ENCODE assay signal across 18 cellular contexts in the genomic region with DNA sequence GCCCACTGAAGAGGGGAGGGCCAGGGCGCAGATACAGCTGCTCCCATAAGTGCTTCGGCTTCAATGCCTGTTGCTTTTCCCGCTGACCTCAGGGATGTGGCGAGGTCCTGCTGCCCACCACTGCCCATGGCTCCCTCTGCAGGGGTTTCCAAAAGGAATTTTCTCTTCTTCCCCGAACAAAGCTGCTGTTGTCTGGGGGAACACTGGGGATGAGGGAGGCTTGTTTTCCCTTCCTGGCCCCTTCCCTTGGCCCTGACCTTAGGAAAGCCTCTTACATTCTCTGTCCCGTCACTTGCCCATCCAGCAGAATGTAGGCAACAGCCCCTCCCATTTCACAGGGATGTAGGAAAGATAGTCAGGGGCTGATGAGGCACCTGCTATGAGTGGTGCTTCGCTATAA. TPM values are rescaled to one million over a fixed set of nuclear protein-coding genes. Genes with fewer than 3 reads are reported as not detected.
DNase-seq lines count a peak whose midpoint lies in the region; ATAC-seq and TF ChIP-seq lines count a peak whose summit lies in the region.
"Had no signal": no experiment of that assay in that cellular context is flagged by ENCODE, and none has a peak within 500 bp of the region (broad histone marks: within the 10 kb centered on the region; RNA-seq: fewer than 3 reads in every experiment).

No MANE protein-coding gene starts in this region.

- peaks cover 28% of the 10 kb centered on the region for H3K36me3 ChIP-seq in CD4-positive, alpha-beta memory T cell (ENCODE audit: insufficient read depth, low read length)
- no peaks in the 10 kb centered on the region for H3K36me3 ChIP-seq in OCI-LY1 (ENCODE audit: insufficient read depth, low read length)
- H3K36me3 ChIP-seq: BE2C, breast epithelium, thoracic aorta had no signal

- peaks cover 69% of the 10 kb centered on the region for H3K4me1 ChIP-seq in CD4-positive, alpha-beta memory T cell (ENCODE audit: insufficient read depth, low read length)
- H3K4me1 ChIP-seq in OCI-LY1 (ENCODE audit: insufficient read depth, low read length, severe bottlenecking), result peaks cover 82% of the 10 kb centered on the region
- H3K4me1 ChIP-seq: BE2C had no signal

- H3F3A ChIP-seq in OCI-LY1 (ENCODE audit: insufficient read depth, low read length), result no peaks in the 10 kb centered on the region

- H3K9me3 Mint-ChIP-seq in CD4-positive, alpha-beta memory T cell, result no peaks in the 10 kb centered on the region

- no peak for DNase-seq in CD4-positive, alpha-beta memory T cell
- DNase-seq in caudate nucleus (lab: John Stamatoyannopoulos, UW) (peak in 2 of 61 donors; percentile 17 to 22), retina (peak; percentile 58), DMS53 (lab: John Stamatoyannopoulos, UW) (no peak), HK-2 (ENCODE audit: unreplicated experiment) (no peak), iPS-NIHi11 (ENCODE audit: low spot score) (no peak)
- DNase-seq: activated naive CD4-positive, alpha-beta T cell treated with Interleukin-2 at 50 U/mL for 16 hours; islet precursor cell; NCI-H187 treated with DMSO at 0.1 percent for 48 hours; NCI-H526 treated with DMSO at 0.1 percent for 48 hours; PC-9 had no signal

- H2AFZ ChIP-seq in OCI-LY1 (ENCODE audit: low read length), result no peak overlapping the region
- H2AFZ ChIP-seq: PC-9 had no signal

- H3K9me2 ChIP-seq in OCI-LY1 (ENCODE audit: low read depth, low read length), result no peaks in the 10 kb centered on the region

- H3K9ac ChIP-seq in OCI-LY1 (ENCODE audit: low read length), result peak overlapping the region; percentile 29; the same call in 1 of the 2 replicates

- intact Hi-C loops in CD4-positive, alpha-beta memory T cell (cut with micrococcal nuclease), result no loop called here

- peak overlapping the region in 1 of 8 donors; percentile 8 for H3K4me3 Mint-ChIP-seq in CD4-positive, alpha-beta memory T cell

- no peaks in the 10 kb centered on the region for H3K27me3 Mint-ChIP-seq in CD4-positive, alpha-beta memory T cell

- H3K27ac Mint-ChIP-seq in CD4-positive, alpha-beta memory T cell, result peak overlapping the region; percentile 31 to 89 (median 77)

- no peak overlapping the region; the same call in 1 of the 2 replicates for H3K4me2 ChIP-seq in OCI-LY1 (ENCODE audit: low read length)
- H3K4me2 ChIP-seq: PC-9 had no signal

- ATAC-seq in HG03571 (IDR thresholded peaks at IDR 0.05; ENCODE audit: unreplicated experiment), result no peak
- ATAC-seq: SK-N-SH treated with all-trans-retinoic acid at 6 μM for 48 hours had no signal

- H3K27me3 ChIP-seq in CD4-positive, alpha-beta memory T cell (ENCODE audit: insufficient read depth, low read length), result no peaks in the 10 kb centered on the region
- H3K27me3 ChIP-seq in OCI-LY1 (ENCODE audit: insufficient read depth, low read length), result no peaks in the 10 kb centered on the region
- H3K27me3 ChIP-seq: BE2C, breast epithelium, heart left ventricle had no signal

- H3K9me3 ChIP-seq in CD4-positive, alpha-beta memory T cell (ENCODE audit: control insufficient read depth in 1 of 2, low read length in 2 of 2), result no peaks in the 10 kb centered on the region
- no peaks in the 10 kb centered on the region for H3K9me3 ChIP-seq in OCI-LY1 (ENCODE audit: low read length)
- H3K9me3 ChIP-seq: BE2C, breast epithelium, heart left ventricle, thoracic aorta had no signal

- H4K20me1 ChIP-seq in OCI-LY1 (ENCODE audit: insufficient read depth, low read length), result no peaks in the 10 kb centered on the region

- H3K79me2 ChIP-seq in OCI-LY1 (ENCODE audit: insufficient read depth, low read length), result no peaks in the 10 kb centered on the region

- TF ChIP-seq CTCF in OCI-LY1 (IDR thresholded peaks at IDR 0.05; ENCODE audit: low read length), result no peak

- no peak overlapping the region for H3K27ac ChIP-seq in CD4-positive, alpha-beta memory T cell (ENCODE audit: low read depth, low read length)
- peak overlapping the region; percentile 96 for H3K27ac ChIP-seq in OCI-LY1 (ENCODE audit: low read depth, low read length, poor library complexity, severe bottlenecking)
- H3K27ac ChIP-seq in caudate nucleus (ENCODE audit: low read depth, low read length), result peak overlapping the region; percentile 58
- H3K27ac ChIP-seq: breast epithelium, PC-9, thoracic aorta had no signal

- peaks cover 15 to 35% of the 10 kb centered on the region in 2 donors for H3K36me3 Mint-ChIP-seq in CD4-positive, alpha-beta memory T cell

- CTCF ChIA-PET in CD4-positive, alpha-beta memory T cell (lab: Charles Lee; ENCODE audit: partially characterized antibody), result interaction anchor here (1.4 to 2.5 kb wide), 4 partner anchors 8 to 43 kb away, joined by 4 to 10 read pairs (median 4); no protein-coding TSS in a partner anchor

- peaks cover 31 to 68% (median 47%) of the 10 kb centered on the region in 4 donors for H3K4me1 Mint-ChIP-seq in CD4-positive, alpha-beta memory T cell

- POLR2A ChIA-PET in CD4-positive, alpha-beta memory T cell (lab: Charles Lee; ENCODE audit: partially characterized antibody), result interaction anchor here (1.2 to 18.2 kb wide), 3 partner anchors 13 to 32 kb away, joined by 3 to 287 read pairs (median 210); partner anchors contain the start of gene CD82

- H3K4me3 ChIP-seq in CD4-positive, alpha-beta memory T cell (ENCODE audit: low read length in 2 of 2), result no peak overlapping the region
- no peak overlapping the region for H3K4me3 ChIP-seq in OCI-LY1 (ENCODE audit: low read depth, low read length, poor library complexity, severe bottlenecking)
- H3K4me3 ChIP-seq: breast epithelium, heart left ventricle, PC-9, thoracic aorta had no signal

RNA-seq across cellular contexts. Expression of gene CD82, which starts 34.8 kb away (rescaled TPM):
- total RNA-seq in CD4-positive, alpha-beta memory T cell, result 100 to 1,000 TPM; 130 to 133 TPM
- 100 to 1,000 TPM; 250 to 260 TPM for polyA plus RNA-seq in CD4-positive, alpha-beta memory T cell
